ENCODE assay signal across 1 cellular context in genomic region chr6:166830185-166830890, GRCh38.
TF ChIP-seq lines count a peak whose summit lies in the region.

No MANE protein-coding gene starts in this region.

TF ChIP-seq in GM12878, 131 proteins besides CTCF, POLR2A, EP300 and RAD21 (continued from another document and continues in another):
- TF ChIP-seq HDAC6 (IDR thresholded peaks at IDR 0.05; ENCODE audit: unreplicated experiment), result no peak
- TF ChIP-seq, protein P1, sequence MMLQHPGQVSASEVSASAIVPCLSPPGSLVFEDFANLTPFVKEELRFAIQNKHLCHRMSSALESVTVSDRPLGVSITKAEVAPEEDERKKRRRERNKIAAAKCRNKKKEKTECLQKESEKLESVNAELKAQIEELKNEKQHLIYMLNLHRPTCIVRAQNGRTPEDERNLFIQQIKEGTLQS (IDR thresholded peaks at IDR 0.05; ENCODE audit: borderline replicate concordance, extremely low read depth, low read depth, low read length), result no peak
- TF ChIP-seq BACH1 (IDR thresholded peaks at IDR 0.05; ENCODE audit: borderline replicate concordance), result no peak
- TF ChIP-seq SMAD5 (IDR thresholded peaks at IDR 0.05; ENCODE audit: low read depth), result no peak
- TF ChIP-seq KLF5 (IDR thresholded peaks at IDR 0.05; ENCODE audit: partially characterized antibody), result no peak
- no peak for TF ChIP-seq ZSCAN29 (IDR thresholded peaks at IDR 0.05)
- peak; percentile 64 for TF ChIP-seq MTA2 (IDR thresholded peaks at IDR 0.05; ENCODE audit: low read depth)
- TF ChIP-seq, protein P2, sequence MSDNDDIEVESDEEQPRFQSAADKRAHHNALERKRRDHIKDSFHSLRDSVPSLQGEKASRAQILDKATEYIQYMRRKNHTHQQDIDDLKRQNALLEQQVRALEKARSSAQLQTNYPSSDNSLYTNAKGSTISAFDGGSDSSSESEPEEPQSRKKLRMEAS (IDR thresholded peaks at IDR 0.05; ENCODE audit: low read depth, low read length), result no peak
- TF ChIP-seq BHLHE40 (IDR thresholded peaks at IDR 0.05; ENCODE audit: borderline replicate concordance in 1 of 2, low read depth in 2 of 2, low read length in 1 of 2), result no peak
- no peak for TF ChIP-seq RBBP5 (conservative IDR thresholded peaks at IDR 0.05)
- TF ChIP-seq POLR2AphosphoS5 (IDR thresholded peaks at IDR 0.05; ENCODE audit: low read length), result peak; percentile 42; the same call in 1 of the 2 replicates
- no peak for TF ChIP-seq ZNF274 (IDR thresholded peaks at IDR 0.05; ENCODE audit: insufficient read depth, insufficient read length)
- TF ChIP-seq MYB (IDR thresholded peaks at IDR 0.05; ENCODE audit: borderline replicate concordance, low read depth, low read length), result no peak
- TF ChIP-seq NBN (IDR thresholded peaks at IDR 0.05), result peak; percentile 56; the same call in 1 of the 2 replicates
- peak; percentile 58; the same call in 1 of the 2 replicates for TF ChIP-seq PAX5 (IDR thresholded peaks at IDR 0.05; ENCODE audit: borderline replicate concordance, low read depth, low read length)
- TF ChIP-seq, protein P3, sequence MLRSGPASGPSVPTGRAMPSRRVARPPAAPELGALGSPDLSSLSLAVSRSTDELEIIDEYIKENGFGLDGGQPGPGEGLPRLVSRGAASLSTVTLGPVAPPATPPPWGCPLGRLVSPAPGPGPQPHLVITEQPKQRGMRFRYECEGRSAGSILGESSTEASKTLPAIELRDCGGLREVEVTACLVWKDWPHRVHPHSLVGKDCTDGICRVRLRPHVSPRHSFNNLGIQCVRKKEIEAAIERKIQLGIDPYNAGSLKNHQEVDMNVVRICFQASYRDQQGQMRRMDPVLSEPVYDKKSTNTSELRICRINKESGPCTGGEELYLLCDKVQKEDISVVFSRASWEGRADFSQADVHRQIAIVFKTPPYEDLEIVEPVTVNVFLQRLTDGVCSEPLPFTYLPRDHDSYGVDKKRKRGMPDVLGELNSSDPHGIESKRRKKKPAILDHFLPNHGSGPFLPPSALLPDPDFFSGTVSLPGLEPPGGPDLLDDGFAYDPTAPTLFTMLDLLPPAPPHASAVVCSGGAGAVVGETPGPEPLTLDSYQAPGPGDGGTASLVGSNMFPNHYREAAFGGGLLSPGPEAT (IDR thresholded peaks at IDR 0.05; ENCODE audit: low read depth), result no peak
- TF ChIP-seq SIN3A (IDR thresholded peaks at IDR 0.05; ENCODE audit: low read depth, low read length), result no peak
- peak; percentile 45; a peak in 3 of 4 replicates for TF ChIP-seq IKZF2 (IDR thresholded peaks at IDR 0.05)
- TF ChIP-seq CEBPB (IDR thresholded peaks at IDR 0.05; ENCODE audit: borderline replicate concordance in 1 of 2, low read depth in 2 of 2, low read length in 2 of 2), result no peak
- TF ChIP-seq PKNOX1 (IDR thresholded peaks at IDR 0.05), result peak; percentile 14; the same call in 1 of the 2 replicates
- TF ChIP-seq POU2F2 (IDR thresholded peaks at IDR 0.05; ENCODE audit: borderline replicate concordance, low read depth, low read length), result peak; percentile 14; the same call in 1 of the 3 replicates
- TF ChIP-seq, protein P4, sequence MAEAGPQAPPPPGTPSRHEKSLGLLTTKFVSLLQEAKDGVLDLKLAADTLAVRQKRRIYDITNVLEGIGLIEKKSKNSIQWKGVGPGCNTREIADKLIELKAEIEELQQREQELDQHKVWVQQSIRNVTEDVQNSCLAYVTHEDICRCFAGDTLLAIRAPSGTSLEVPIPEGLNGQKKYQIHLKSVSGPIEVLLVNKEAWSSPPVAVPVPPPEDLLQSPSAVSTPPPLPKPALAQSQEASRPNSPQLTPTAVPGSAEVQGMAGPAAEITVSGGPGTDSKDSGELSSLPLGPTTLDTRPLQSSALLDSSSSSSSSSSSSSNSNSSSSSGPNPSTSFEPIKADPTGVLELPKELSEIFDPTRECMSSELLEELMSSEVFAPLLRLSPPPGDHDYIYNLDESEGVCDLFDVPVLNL (IDR thresholded peaks at IDR 0.05; ENCODE audit: low read depth, low read length), result no peak
- peak; percentile 13 for TF ChIP-seq SP1 (IDR thresholded peaks at IDR 0.05; ENCODE audit: low read depth, low read length)
- no peak for TF ChIP-seq TCF7 (IDR thresholded peaks at IDR 0.05; ENCODE audit: borderline replicate concordance)
- no peak for TF ChIP-seq ZNF622 (IDR thresholded peaks at IDR 0.05)
- peak; percentile 55 for TF ChIP-seq RUNX3 (IDR thresholded peaks at IDR 0.05; ENCODE audit: low read length)
- TF ChIP-seq, protein P5, sequence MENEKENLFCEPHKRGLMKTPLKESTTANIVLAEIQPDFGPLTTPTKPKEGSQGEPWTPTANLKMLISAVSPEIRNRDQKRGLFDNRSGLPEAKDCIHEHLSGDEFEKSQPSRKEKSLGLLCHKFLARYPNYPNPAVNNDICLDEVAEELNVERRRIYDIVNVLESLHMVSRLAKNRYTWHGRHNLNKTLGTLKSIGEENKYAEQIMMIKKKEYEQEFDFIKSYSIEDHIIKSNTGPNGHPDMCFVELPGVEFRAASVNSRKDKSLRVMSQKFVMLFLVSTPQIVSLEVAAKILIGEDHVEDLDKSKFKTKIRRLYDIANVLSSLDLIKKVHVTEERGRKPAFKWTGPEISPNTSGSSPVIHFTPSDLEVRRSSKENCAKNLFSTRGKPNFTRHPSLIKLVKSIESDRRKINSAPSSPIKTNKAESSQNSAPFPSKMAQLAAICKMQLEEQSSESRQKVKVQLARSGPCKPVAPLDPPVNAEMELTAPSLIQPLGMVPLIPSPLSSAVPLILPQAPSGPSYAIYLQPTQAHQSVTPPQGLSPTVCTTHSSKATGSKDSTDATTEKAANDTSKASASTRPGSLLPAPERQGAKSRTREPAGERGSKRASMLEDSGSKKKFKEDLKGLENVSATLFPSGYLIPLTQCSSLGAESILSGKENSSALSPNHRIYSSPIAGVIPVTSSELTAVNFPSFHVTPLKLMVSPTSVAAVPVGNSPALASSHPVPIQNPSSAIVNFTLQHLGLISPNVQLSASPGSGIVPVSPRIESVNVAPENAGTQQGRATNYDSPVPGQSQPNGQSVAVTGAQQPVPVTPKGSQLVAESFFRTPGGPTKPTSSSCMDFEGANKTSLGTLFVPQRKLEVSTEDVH (IDR thresholded peaks at IDR 0.05; ENCODE audit: low read depth, partially characterized antibody), result no peak
- 0 out of 2 replicates have a peak, but pooled peaks have one; percentile 74 for TF ChIP-seq DPF2 (IDR thresholded peaks at IDR 0.05)
- TF ChIP-seq FOXM1 (IDR thresholded peaks at IDR 0.05; ENCODE audit: low read depth, low read length), result peak; percentile 40; the same call in 1 of the 2 replicates
- TF ChIP-seq ZNF207 (IDR thresholded peaks at IDR 0.05; ENCODE audit: borderline replicate concordance), result no peak
- no peak for TF ChIP-seq HDGF (IDR thresholded peaks at IDR 0.05)
- no peak for TF ChIP-seq NFYA (IDR thresholded peaks at IDR 0.05; ENCODE audit: borderline replicate concordance, low read depth, low read length)
- TF ChIP-seq ZBED1 (IDR thresholded peaks at IDR 0.05; ENCODE audit: borderline replicate concordance), result no peak
- TF ChIP-seq REST (IDR thresholded peaks at IDR 0.05; ENCODE audit: low read depth, low read length), result no peak
- TF ChIP-seq MEF2A (IDR thresholded peaks at IDR 0.05; ENCODE audit: insufficient read depth, low read depth, low read length), result 0 out of 2 replicates have a peak, but pooled peaks have one; percentile 21
- no peak for TF ChIP-seq BRCA1 (IDR thresholded peaks at IDR 0.05; ENCODE audit: low read depth, low read length)
- no peak for TF ChIP-seq PBX3 (IDR thresholded peaks at IDR 0.05; ENCODE audit: insufficient replicate concordance, low read depth, low read length)
- peak; percentile 59 for TF ChIP-seq NFIC (IDR thresholded peaks at IDR 0.05; ENCODE audit: low read depth, low read length)
- no peak for TF ChIP-seq IRF5 (IDR thresholded peaks at IDR 0.05; ENCODE audit: borderline replicate concordance)
- TF ChIP-seq, protein P6, sequence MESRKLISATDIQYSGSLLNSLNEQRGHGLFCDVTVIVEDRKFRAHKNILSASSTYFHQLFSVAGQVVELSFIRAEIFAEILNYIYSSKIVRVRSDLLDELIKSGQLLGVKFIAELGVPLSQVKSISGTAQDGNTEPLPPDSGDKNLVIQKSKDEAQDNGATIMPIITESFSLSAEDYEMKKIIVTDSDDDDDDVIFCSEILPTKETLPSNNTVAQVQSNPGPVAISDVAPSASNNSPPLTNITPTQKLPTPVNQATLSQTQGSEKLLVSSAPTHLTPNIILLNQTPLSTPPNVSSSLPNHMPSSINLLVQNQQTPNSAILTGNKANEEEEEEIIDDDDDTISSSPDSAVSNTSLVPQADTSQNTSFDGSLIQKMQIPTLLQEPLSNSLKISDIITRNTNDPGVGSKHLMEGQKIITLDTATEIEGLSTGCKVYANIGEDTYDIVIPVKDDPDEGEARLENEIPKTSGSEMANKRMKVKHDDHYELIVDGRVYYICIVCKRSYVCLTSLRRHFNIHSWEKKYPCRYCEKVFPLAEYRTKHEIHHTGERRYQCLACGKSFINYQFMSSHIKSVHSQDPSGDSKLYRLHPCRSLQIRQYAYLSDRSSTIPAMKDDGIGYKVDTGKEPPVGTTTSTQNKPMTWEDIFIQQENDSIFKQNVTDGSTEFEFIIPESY (IDR thresholded peaks at IDR 0.05), result no peak
- peak; percentile 32; the same call in 1 of the 2 replicates for TF ChIP-seq YY1 (IDR thresholded peaks at IDR 0.05; ENCODE audit: low read depth, low read length)
- TF ChIP-seq, protein P7, sequence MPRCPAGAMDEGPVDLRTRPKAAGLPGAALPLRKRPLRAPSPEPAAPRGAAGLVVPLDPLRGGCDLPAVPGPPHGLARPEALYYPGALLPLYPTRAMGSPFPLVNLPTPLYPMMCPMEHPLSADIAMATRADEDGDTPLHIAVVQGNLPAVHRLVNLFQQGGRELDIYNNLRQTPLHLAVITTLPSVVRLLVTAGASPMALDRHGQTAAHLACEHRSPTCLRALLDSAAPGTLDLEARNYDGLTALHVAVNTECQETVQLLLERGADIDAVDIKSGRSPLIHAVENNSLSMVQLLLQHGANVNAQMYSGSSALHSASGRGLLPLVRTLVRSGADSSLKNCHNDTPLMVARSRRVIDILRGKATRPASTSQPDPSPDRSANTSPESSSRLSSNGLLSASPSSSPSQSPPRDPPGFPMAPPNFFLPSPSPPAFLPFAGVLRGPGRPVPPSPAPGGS (IDR thresholded peaks at IDR 0.05; ENCODE audit: borderline replicate concordance, insufficient read depth, low read depth, low read length, poor library complexity, severe bottlenecking), result peak; percentile 60
- peak; percentile 25 for TF ChIP-seq MEF2B (IDR thresholded peaks at IDR 0.05; ENCODE audit: partially characterized antibody, poor library complexity, severe bottlenecking)
- TF ChIP-seq CHD1 (IDR thresholded peaks at IDR 0.05; ENCODE audit: low read depth, low read length), result no peak
- TF ChIP-seq IRF4 (IDR thresholded peaks at IDR 0.05; ENCODE audit: low read depth, low read length), result peak; percentile 40; the same call in 1 of the 2 replicates
- peak; percentile 29; the same call in 1 of the 2 replicates for TF ChIP-seq CBFB (IDR thresholded peaks at IDR 0.05; ENCODE audit: low read depth)
- no peak for TF ChIP-seq HDAC2 (IDR thresholded peaks at IDR 0.05)
- TF ChIP-seq ETV6 (conservative IDR thresholded peaks at IDR 0.05 in 1 of 2, IDR thresholded peaks at IDR 0.05 in 1 of 2; ENCODE audit: borderline replicate concordance in 1 of 2, low read depth in 1 of 2), result peak in 1 of 2 experiments; percentile 75; a peak in 2 of 4 replicates
- peak; percentile 94 for TF ChIP-seq SPI1 (IDR thresholded peaks at IDR 0.05; ENCODE audit: borderline replicate concordance, insufficient read depth, low read depth, low read length)
